18 cellular contexts compared by ENCODE assay signal in genomic region chr3:194282436-194283122, GRCh38.
DNase-seq lines count a peak whose midpoint lies in the region; ATAC-seq and TF ChIP-seq lines count a peak whose summit lies in the region.
"Had no signal": no experiment of that assay in that cellular context is flagged by ENCODE, and none has a peak within 500 bp of the region (broad histone marks: within the 10 kb centered on the region; RNA-seq: fewer than 3 reads in every experiment).

No MANE protein-coding gene starts in this region.

- TF ChIP-seq CTCF in BE2C (IDR thresholded peaks at IDR 0.05; ENCODE audit: low read depth, low read length), result no peak
- TF ChIP-seq CTCF in coronary artery (IDR thresholded peaks at IDR 0.05), result no peak
- TF ChIP-seq CTCF in nephron progenitor cell (IDR thresholded peaks at IDR 0.05), result no peak
- TF ChIP-seq CTCF in activated CD8-positive, alpha-beta T cell treated with anti-CD3 and anti-CD28 coated beads for 36 hours (IDR thresholded peaks at IDR 0.05), result no peak

- ATAC-seq in GM21576 (IDR thresholded peaks at IDR 0.05; ENCODE audit: unreplicated experiment), result no peak
- ATAC-seq in activated CD8-positive, alpha-beta T cell treated with anti-CD3 and anti-CD28 coated beads for 36 hours, result no peak

- CTCF ChIA-PET in activated CD8-positive, alpha-beta T cell treated with anti-CD3 and anti-CD28 coated beads for 36 hours (lab: Charles Lee), result no interaction called here

- H3K4me3 ChIP-seq in BE2C (ENCODE audit: low read depth, low read length), result no peak overlapping the region
- H3K4me3 ChIP-seq in coronary artery, result no peak overlapping the region
- no peak overlapping the region for H3K4me3 ChIP-seq in effector memory CD4-positive, alpha-beta T cell (ENCODE audit: insufficient read depth, low read depth, low read length, poor library complexity, severe bottlenecking)
- H3K4me3 ChIP-seq: colonic mucosa, GM23248, neural progenitor cell, PC-9 had no signal

- H3K36me3 Mint-ChIP-seq in nephron progenitor cell (ENCODE audit: low read depth), result no peaks in the 10 kb centered on the region
- no peaks in the 10 kb centered on the region for H3K36me3 Mint-ChIP-seq in activated CD8-positive, alpha-beta T cell treated with anti-CD3 and anti-CD28 coated beads for 36 hours (ENCODE audit: low read depth)

- peaks cover 53% of the 10 kb centered on the region for H3K4me1 Mint-ChIP-seq in nephron progenitor cell
- no peaks in the 10 kb centered on the region for H3K4me1 Mint-ChIP-seq in activated CD8-positive, alpha-beta T cell treated with anti-CD3 and anti-CD28 coated beads for 36 hours (ENCODE audit: low read depth)

- intact Hi-C loops in activated CD8-positive, alpha-beta T cell treated with anti-CD3 and anti-CD28 coated beads for 36 hours (cut with micrococcal nuclease), result no loop called here

- POLR2A ChIA-PET in activated CD8-positive, alpha-beta T cell treated with anti-CD3 and anti-CD28 coated beads for 36 hours (lab: Charles Lee), result no interaction called here

- H3K27ac ChIP-seq in coronary artery, result no peak overlapping the region
- H3K27ac ChIP-seq in effector memory CD4-positive, alpha-beta T cell (ENCODE audit: insufficient read depth, low read length, poor library complexity, severe bottlenecking), result no peak overlapping the region
- H3K27ac ChIP-seq: colonic mucosa, KMS-11, neural progenitor cell, PC-9 had no signal

- DNase-seq in BE2C, result peak; percentile 55
- peak; percentile 44 for DNase-seq in NCI-H1092 treated with DMSO at 0.1 percent for 48 hours (lab: John Stamatoyannopoulos, UW)
- DNase-seq in coronary artery (ENCODE audit: low spot score), result peak; percentile 56
- DNase-seq in nephron progenitor cell, result no peak
- no peak for DNase-seq in effector memory CD4-positive, alpha-beta T cell
- no peak for DNase-seq in activated CD8-positive, alpha-beta T cell treated with anti-CD3 and anti-CD28 coated beads for 36 hours
- DNase-seq: AML-193; Calu3; colonic mucosa; GM23248; mammary epithelial cell; NCI-H1417 treated with DMSO at 0.1 percent for 48 hours; NCI-H446 treated with DMSO at 0.1 percent for 48 hours; PC-9; stimulated activated CD4-positive, alpha-beta T cell treated with anti-CD3 and anti-CD28 coated beads, Interleukin-2, amount 100 ng/mL, for 24 hours had no signal

- H3K9me3 ChIP-seq in BE2C, result no peaks in the 10 kb centered on the region
- no peaks in the 10 kb centered on the region for H3K9me3 ChIP-seq in effector memory CD4-positive, alpha-beta T cell (ENCODE audit: control insufficient read depth, low read length)
- H3K9me3 ChIP-seq: colonic mucosa had no signal

- H3K27me3 ChIP-seq in BE2C, result no peaks in the 10 kb centered on the region
- no peaks in the 10 kb centered on the region for H3K27me3 ChIP-seq in effector memory CD4-positive, alpha-beta T cell (replicated peaks; ENCODE audit: control insufficient read depth, insufficient read depth, low read length, poor library complexity, severe bottlenecking)
- H3K27me3 ChIP-seq: colonic mucosa, neural progenitor cell had no signal

- no peaks in the 10 kb centered on the region for H3K36me3 ChIP-seq in BE2C
- H3K36me3 ChIP-seq in effector memory CD4-positive, alpha-beta T cell (ENCODE audit: control insufficient read depth, insufficient read depth, low read length), result no peaks in the 10 kb centered on the region
- H3K36me3 ChIP-seq: colonic mucosa, neural progenitor cell had no signal

- peak overlapping the region; percentile 40 for H3K27ac Mint-ChIP-seq in nephron progenitor cell
- no peak overlapping the region for H3K27ac Mint-ChIP-seq in activated CD8-positive, alpha-beta T cell treated with anti-CD3 and anti-CD28 coated beads for 36 hours
- H3K27ac Mint-ChIP-seq: neural progenitor cell had no signal

- H3K27me3 Mint-ChIP-seq in nephron progenitor cell (ENCODE audit: low read depth, poor library complexity), result peaks cover 17% of the 10 kb centered on the region
- H3K27me3 Mint-ChIP-seq in activated CD8-positive, alpha-beta T cell treated with anti-CD3 and anti-CD28 coated beads for 36 hours, result no peaks in the 10 kb centered on the region

- peaks cover 9% of the 10 kb centered on the region for H3K4me1 ChIP-seq in BE2C
- H3K4me1 ChIP-seq in effector memory CD4-positive, alpha-beta T cell (ENCODE audit: control insufficient read depth, insufficient read depth, low read length, poor library complexity, severe bottlenecking), result no peaks in the 10 kb centered on the region
- H3K4me1 ChIP-seq: colonic mucosa had no signal

- H3K4me3 Mint-ChIP-seq in nephron progenitor cell, result no peak overlapping the region
- H3K4me3 Mint-ChIP-seq in activated CD8-positive, alpha-beta T cell treated with anti-CD3 and anti-CD28 coated beads for 36 hours, result no peak overlapping the region
- H3K4me3 Mint-ChIP-seq: neural progenitor cell had no signal

- no peaks in the 10 kb centered on the region for H3K9me3 Mint-ChIP-seq in nephron progenitor cell
- H3K9me3 Mint-ChIP-seq in activated CD8-positive, alpha-beta T cell treated with anti-CD3 and anti-CD28 coated beads for 36 hours, result no peaks in the 10 kb centered on the region

Comparison
In these comparisons a context has a peak if more than half of its experiments do, and no peak if none do; other contexts are left out.
1. DNase-seq: peak in BE2C (single experiment), NCI-H1092 treated with DMSO at 0.1 percent for 48 hours (single experiment) and coronary artery (single experiment); none in nephron progenitor cell (single experiment), effector memory CD4-positive, alpha-beta T cell (0 of 3) and activated CD8-positive, alpha-beta T cell treated with anti-CD3 and anti-CD28 coated beads for 36 hours (single experiment).